Comparison of ENCODE assay signal across 30 cellular contexts in genomic region chr17:81905993-81906392, GRCh38. TPM values are rescaled to one million over a fixed set of nuclear protein-coding genes. Genes with fewer than 3 reads are reported as not detected.
"Had no signal": no experiment of that assay in that cellular context is flagged by ENCODE, and none has a peak within 500 bp of the region (broad histone marks: within the 10 kb centered on the region; RNA-seq: fewer than 3 reads in every experiment).

No MANE protein-coding gene starts in this region.

- H3K27me3 ChIP-seq: body of pancreas, gastrocnemius medialis had no signal

- H3K36me3 ChIP-seq: adrenal gland, gastrocnemius medialis had no signal

- H3K9me3 ChIP-seq: adrenal gland, body of pancreas, esophagus muscularis mucosa, gastrocnemius medialis, heart left ventricle had no signal

- H3K4me3 ChIP-seq: adrenal gland, body of pancreas, esophagus muscularis mucosa, gastrocnemius medialis, heart left ventricle had no signal

- H3K27ac ChIP-seq: adrenal gland, body of pancreas, esophagus muscularis mucosa, foreskin keratinocyte, heart left ventricle had no signal

- DNase-seq: activated CD4-positive, alpha-beta memory T cell treated with anti-CD3 and anti-CD28 coated beads, Interleukin-2, amount 10 ng/mL, durations not matched to agents 7 days and 5 days; activated CD4-positive, alpha-beta T cell treated with anti-CD3 and anti-CD28 coated beads for 36 hours; activated CD4-positive, alpha-beta T cell treated with anti-CD3 and anti-CD28 coated beads, Interleukin-2, amount 10 ng/mL, durations not matched to agents 24 days and 14 days; activated CD4-positive, CD25-positive, alpha-beta regulatory T cell; activated CD4-positive, CD25-positive, alpha-beta regulatory T cell treated with anti-CD3 and anti-CD28 coated beads, Interleukin-2, amount 50 U/mL, for 72 hours; activated CD8-positive, alpha-beta memory T cell treated with anti-CD3 and anti-CD28 coated beads, Interleukin-2, amount 50 U/mL, for 48 hours; activated effector memory CD4-positive, alpha-beta T cell treated with Interleukin-2 at 50 U/mL for 16 hours; activated naive CD4-positive, alpha-beta T cell treated with anti-CD3 and anti-CD28 coated beads for 36 hours; activated naive CD8-positive, alpha-beta T cell treated with anti-CD3 and anti-CD28 coated beads for 36 hours; activated naive CD8-positive, alpha-beta T cell treated with anti-CD3 and anti-CD28 coated beads, Interleukin-2, amount 50 U/mL, for 24 hours; activated T-cell treated with anti-CD3 and anti-CD28 coated beads for 4 hours; activated T-cell treated with anti-CD3 and anti-CD28 coated beads, Interleukin-2, amount 50 U/mL, for 24 hours; adrenal gland; amygdala; aorta; body of pancreas; caudate nucleus; cortex of kidney; dermis blood vessel endothelial cell; effector CD4-positive, alpha-beta T cell; effector memory CD8-positive, alpha-beta T cell; erythroblast; foreskin keratinocyte; gastrocnemius medialis; glutamatergic neuron; T-helper 2 cell had no signal

- H3K4me1 ChIP-seq: foreskin keratinocyte had no signal

- ATAC-seq: activated CD4-positive, alpha-beta T cell treated with anti-CD3 and anti-CD28 coated beads for 36 hours; activated naive CD8-positive, alpha-beta T cell treated with anti-CD3 and anti-CD28 coated beads, Interleukin-2, amount 50 U/mL, for 24 hours; activated T-helper 17 cell treated with anti-CD3 and anti-CD28 coated beads, Interleukin-2, amount 50 U/mL, for 72 hours; body of pancreas; effector memory CD8-positive, alpha-beta T cell; foreskin keratinocyte; gastrocnemius medialis; heart left ventricle had no signal

- FAIRE-seq: colon had no signal

RNA-seq across cellular contexts. Expression of gene NPB, which starts 4.0 kb away (rescaled TPM):
- total RNA-seq: dermis blood vessel endothelial cell had no signal
